ENCODE assay signal across 28 cellular contexts in genomic region chr1:223195281-223195680, GRCh38.
"Had no signal": no experiment of that assay in that cellular context is flagged by ENCODE, and none has a peak within 500 bp of the region (broad histone marks: within the 10 kb centered on the region; RNA-seq: fewer than 3 reads in every experiment).

No MANE protein-coding gene starts in this region.

- H3K27ac ChIP-seq: body of pancreas, SK-N-MC, VCaP had no signal

- H3K27ac Mint-ChIP-seq: activated CD4-positive, alpha-beta memory T cell treated with anti-CD3 and anti-CD28 coated beads for 36 hours; activated CD4-positive, alpha-beta T cell treated with anti-CD3 and anti-CD28 coated beads, Interleukin-2, amount 10 ng/mL, durations not matched to agents 7 days and 5 days; activated naive CD4-positive, alpha-beta T cell treated with anti-CD3 and anti-CD28 coated beads, Interleukin-2, amount 10 ng/mL, durations not matched to agents 7 days and 5 days; activated naive CD8-positive, alpha-beta T cell treated with anti-CD3 and anti-CD28 coated beads for 36 hours; activated T-helper 17 cell treated with anti-CD3 and anti-CD28 coated beads, Interleukin-2, amount 50 U/mL, for 72 hours had no signal

- H3K27me3 ChIP-seq: body of pancreas, MG63 had no signal

- ATAC-seq: activated T-helper 17 cell treated with anti-CD3 and anti-CD28 coated beads, Interleukin-2, amount 50 U/mL, for 72 hours; body of pancreas; Panc1; Right ventricle myocardium inferior had no signal

- H3K9me3 ChIP-seq: body of pancreas had no signal

- DNase-seq: activated CD4-positive, alpha-beta memory T cell treated with anti-CD3 and anti-CD28 coated beads for 36 hours; activated CD4-positive, alpha-beta T cell treated with anti-CD3 and anti-CD28 coated beads, Interleukin-2, amount 10 ng/mL, durations not matched to agents 7 days and 5 days; activated CD4-positive, CD25-positive, alpha-beta regulatory T cell; activated CD8-positive, alpha-beta memory T cell treated with anti-CD3 and anti-CD28 coated beads for 24 hours; activated gamma-delta T cell treated with Interleukin-2 at 50 U/mL for 16 hours; activated naive CD4-positive, alpha-beta T cell treated with anti-CD3 and anti-CD28 coated beads, Interleukin-2, amount 10 ng/mL, durations not matched to agents 7 days and 5 days; activated naive CD8-positive, alpha-beta T cell treated with anti-CD3 and anti-CD28 coated beads for 36 hours; activated T-cell treated with anti-CD3 and anti-CD28 coated beads, Interleukin-2, amount 50 U/mL, for 48 hours; anterior cingulate cortex; body of pancreas; central memory CD4-positive, alpha-beta T cell; KG1; MG63; MV-4-11; NCI-H1105 treated with DMSO at 0.1 percent for 48 hours; NCI-H1436 treated with DMSO at 0.1 percent for 48 hours; NCI-H187 treated with DMSO at 0.1 percent for 48 hours; NCI-H2081 treated with DMSO at 0.1 percent for 48 hours; NCI-H510A treated with DMSO at 0.1 percent for 48 hours; NK-92 treated with Interleukin-12 subunit alpha and Interleukin-12 subunit beta, amount 100 ng/mL, for 24 hours; OCI-M1; RPMI8226; T-helper 1 cell had no signal

- H3K9me3 Mint-ChIP-seq: activated CD4-positive, alpha-beta memory T cell treated with anti-CD3 and anti-CD28 coated beads for 36 hours; activated CD4-positive, alpha-beta T cell treated with anti-CD3 and anti-CD28 coated beads, Interleukin-2, amount 10 ng/mL, durations not matched to agents 7 days and 5 days; activated naive CD4-positive, alpha-beta T cell treated with anti-CD3 and anti-CD28 coated beads, Interleukin-2, amount 10 ng/mL, durations not matched to agents 7 days and 5 days; activated T-helper 17 cell treated with anti-CD3 and anti-CD28 coated beads, Interleukin-2, amount 50 U/mL, for 72 hours had no signal

- H3K27me3 Mint-ChIP-seq: activated CD4-positive, alpha-beta memory T cell treated with anti-CD3 and anti-CD28 coated beads for 36 hours; activated naive CD8-positive, alpha-beta T cell treated with anti-CD3 and anti-CD28 coated beads for 36 hours had no signal

- H3K4me3 ChIP-seq: body of pancreas, MG63, SK-N-MC had no signal

- H3K4me1 ChIP-seq: body of pancreas had no signal

- H3K36me3 Mint-ChIP-seq: activated CD4-positive, alpha-beta memory T cell treated with anti-CD3 and anti-CD28 coated beads for 36 hours; activated naive CD4-positive, alpha-beta T cell treated with anti-CD3 and anti-CD28 coated beads, Interleukin-2, amount 10 ng/mL, durations not matched to agents 7 days and 5 days; activated naive CD8-positive, alpha-beta T cell treated with anti-CD3 and anti-CD28 coated beads for 36 hours had no signal

- H3K36me3 ChIP-seq: MG63 had no signal

- H3K4me3 Mint-ChIP-seq: activated CD4-positive, alpha-beta memory T cell treated with anti-CD3 and anti-CD28 coated beads for 36 hours; activated CD4-positive, alpha-beta T cell treated with anti-CD3 and anti-CD28 coated beads, Interleukin-2, amount 10 ng/mL, durations not matched to agents 7 days and 5 days; activated naive CD4-positive, alpha-beta T cell treated with anti-CD3 and anti-CD28 coated beads, Interleukin-2, amount 10 ng/mL, durations not matched to agents 7 days and 5 days; activated naive CD8-positive, alpha-beta T cell treated with anti-CD3 and anti-CD28 coated beads for 36 hours; activated T-helper 17 cell treated with anti-CD3 and anti-CD28 coated beads, Interleukin-2, amount 50 U/mL, for 72 hours had no signal
